In genomic region chr1:206448471-206448870, GRCh38 we compare ENCODE assay signal across 34 cellular contexts.
"Had no signal": no experiment of that assay in that cellular context is flagged by ENCODE, and none has a peak within 500 bp of the region (broad histone marks: within the 10 kb centered on the region; RNA-seq: fewer than 3 reads in every experiment).

No MANE protein-coding gene starts in this region.

- H3K4me2 ChIP-seq: SK-N-SH had no signal

- H3K9ac ChIP-seq: SK-N-SH had no signal

- H3K4me3 ChIP-seq: ascending aorta, cardiac muscle cell, MG63, SJSA1 had no signal

- H3K4me1 Mint-ChIP-seq: activated B cell treated with CpG ODN at 0.5 μM for 24 hours; activated naive CD4-positive, alpha-beta T cell treated with anti-CD3 and anti-CD28 coated beads, Interleukin-2, amount 50 U/mL, for 24 hours; central memory CD8-positive, alpha-beta T cell; T-cell had no signal

- DNase-seq: activated B cell treated with CpG ODN at 0.5 μM for 24 hours; activated CD4-positive, alpha-beta memory T cell treated with anti-CD3 and anti-CD28 coated beads for 36 hours; activated CD4-positive, alpha-beta T cell treated with anti-CD3 and anti-CD28 coated beads for 4 hours; activated CD4-positive, alpha-beta T cell treated with anti-CD3 and anti-CD28 coated beads, Interleukin-2, amount 50 U/mL, for 1 hour; activated CD4-positive, CD25-positive, alpha-beta regulatory T cell treated with anti-CD3 and anti-CD28 coated beads, Interleukin-2, amount 50 U/mL, for 72 hours; activated CD8-positive, alpha-beta memory T cell treated with anti-CD3 and anti-CD28 coated beads, Interleukin-2, amount 50 U/mL, for 4 hours; activated gamma-delta T cell; activated naive CD4-positive, alpha-beta T cell treated with Interleukin-2 at 50 U/mL for 16 hours; activated naive CD8-positive, alpha-beta T cell treated with anti-CD3 and anti-CD28 coated beads, Interleukin-2, amount 10 ng/mL, durations not matched to agents 7 days and 5 days; activated T-cell treated with anti-CD3 and anti-CD28 coated beads, Interleukin-2, amount 50 U/mL, for 48 hours; amygdala; Karpas-422; KBM-7; MG63; NCI-H1048; NCI-H1105 treated with DMSO at 0.1 percent for 48 hours; NCI-H1436; NCI-H1694; NCI-H1930; NCI-H2081 treated with DMSO at 0.1 percent for 48 hours; NCI-H226; NCI-H524 treated with DMSO at 0.1 percent for 48 hours; NK-92 treated with Interleukin-12 subunit alpha and Interleukin-12 subunit beta, amount 100 ng/mL, for 24 hours; Right ventricle myocardium superior; SK-N-SH; T-cell; T-helper 17 cell had no signal

- H3K9me3 Mint-ChIP-seq: activated B cell treated with CpG ODN at 0.5 μM for 24 hours; activated CD4-positive, alpha-beta memory T cell treated with anti-CD3 and anti-CD28 coated beads for 36 hours; activated naive CD4-positive, alpha-beta T cell treated with anti-CD3 and anti-CD28 coated beads, Interleukin-2, amount 50 U/mL, for 24 hours; activated naive CD8-positive, alpha-beta T cell treated with anti-CD3 and anti-CD28 coated beads, Interleukin-2, amount 10 ng/mL, durations not matched to agents 7 days and 5 days; activated T-helper 2 cell treated with anti-CD3 and anti-CD28 coated beads, Interferon-gamma antibody, Interleukin-2, Interleukin-4, amounts not matched to agents 10 μg/mL and 5 μg/mL and 100 μg/mL, durations not matched to agents 14 hours and 24 hours and 36 hours; central memory CD8-positive, alpha-beta T cell; T-cell had no signal

- H3K9me3 ChIP-seq: ascending aorta, MG63, SJSA1, SK-N-SH had no signal

- H3K27me3 ChIP-seq: ascending aorta, cardiac muscle cell, MG63, SJSA1 had no signal

- H3K27ac Mint-ChIP-seq: activated B cell treated with CpG ODN at 0.5 μM for 24 hours; activated CD4-positive, alpha-beta memory T cell treated with anti-CD3 and anti-CD28 coated beads for 36 hours; activated naive CD4-positive, alpha-beta T cell treated with anti-CD3 and anti-CD28 coated beads, Interleukin-2, amount 50 U/mL, for 24 hours; activated naive CD8-positive, alpha-beta T cell treated with anti-CD3 and anti-CD28 coated beads, Interleukin-2, amount 10 ng/mL, durations not matched to agents 7 days and 5 days; activated T-helper 2 cell treated with anti-CD3 and anti-CD28 coated beads, Interferon-gamma antibody, Interleukin-2, Interleukin-4, amounts not matched to agents 10 μg/mL and 5 μg/mL and 100 μg/mL, durations not matched to agents 14 hours and 24 hours and 36 hours; T-cell had no signal

- H3K27me3 Mint-ChIP-seq: activated B cell treated with CpG ODN at 0.5 μM for 24 hours; activated CD4-positive, alpha-beta memory T cell treated with anti-CD3 and anti-CD28 coated beads for 36 hours; activated naive CD4-positive, alpha-beta T cell treated with anti-CD3 and anti-CD28 coated beads, Interleukin-2, amount 50 U/mL, for 24 hours; activated naive CD8-positive, alpha-beta T cell treated with anti-CD3 and anti-CD28 coated beads, Interleukin-2, amount 10 ng/mL, durations not matched to agents 7 days and 5 days; central memory CD8-positive, alpha-beta T cell; T-cell; T-helper 17 cell had no signal

- H3K4me1 ChIP-seq: SJSA1 had no signal

- H3K27ac ChIP-seq: ascending aorta, cardiac muscle cell, SJSA1, VCaP had no signal

- H3K4me3 Mint-ChIP-seq: activated B cell treated with CpG ODN at 0.5 μM for 24 hours; activated CD4-positive, alpha-beta memory T cell treated with anti-CD3 and anti-CD28 coated beads for 36 hours; activated naive CD4-positive, alpha-beta T cell treated with anti-CD3 and anti-CD28 coated beads, Interleukin-2, amount 50 U/mL, for 24 hours; activated naive CD8-positive, alpha-beta T cell treated with anti-CD3 and anti-CD28 coated beads, Interleukin-2, amount 10 ng/mL, durations not matched to agents 7 days and 5 days; central memory CD8-positive, alpha-beta T cell; T-cell; T-helper 17 cell had no signal

- ATAC-seq: T-cell, T-helper 17 cell had no signal
